In the genomic region with DNA sequence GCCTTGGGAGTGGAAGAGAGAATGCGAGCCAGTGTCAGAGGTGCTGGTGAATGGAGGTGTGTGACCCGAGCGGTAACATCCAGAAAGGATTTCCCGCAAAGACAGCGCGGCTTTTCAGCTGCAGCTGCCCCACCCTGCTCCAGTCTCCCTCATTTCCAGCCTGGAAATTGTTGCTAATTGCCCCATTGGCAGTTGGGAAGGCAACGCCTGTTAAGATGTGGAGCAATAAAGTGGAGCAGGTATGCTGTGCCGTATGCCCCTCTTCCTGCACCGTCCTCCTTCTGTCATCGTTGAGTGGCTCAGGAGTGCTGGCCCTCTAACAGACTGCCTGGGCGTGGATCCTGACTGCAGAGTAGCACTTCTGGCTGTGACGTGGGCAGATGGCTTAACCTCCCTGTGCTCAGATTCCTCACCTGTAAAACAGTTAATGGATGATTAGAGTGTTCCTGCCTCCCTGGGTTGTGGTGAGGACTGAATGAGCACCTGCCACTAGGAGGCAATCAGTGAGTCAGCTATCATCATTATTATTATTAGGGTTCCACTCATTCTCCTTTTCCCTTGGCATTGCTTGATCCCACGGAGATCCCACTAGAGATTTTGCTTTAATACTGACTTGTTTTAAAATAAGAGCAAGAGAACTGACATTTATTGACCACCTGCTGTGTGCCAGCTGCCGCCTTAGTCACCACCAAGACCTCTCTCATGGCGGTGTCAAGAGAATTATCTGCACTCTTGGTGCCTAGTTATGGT, we compare ENCODE assay signal across 15 cellular contexts. TPM values are rescaled to one million over a fixed set of nuclear protein-coding genes. Genes with fewer than 3 reads are reported as not detected.
DNase-seq lines count a peak whose midpoint lies in the region; ATAC-seq, FAIRE-seq and TF ChIP-seq lines count a peak whose summit lies in the region.
"Had no signal": no experiment of that assay in that cellular context is flagged by ENCODE, and none has a peak within 500 bp of the region (broad histone marks: within the 10 kb centered on the region; RNA-seq: fewer than 3 reads in every experiment).

No MANE protein-coding gene starts in this region.

- H3K27me3 ChIP-seq in right cardiac atrium (ENCODE audit: control insufficient read depth, insufficient read depth) (no peaks in the 10 kb centered on the region), smooth muscle cell (ENCODE audit: low read depth) (no peaks in the 10 kb centered on the region)

- no peak overlapping the region for H3K9ac ChIP-seq in smooth muscle cell (ENCODE audit: low read depth)

- no peak for TF ChIP-seq POLR2A in NB4 (IDR thresholded peaks at IDR 0.05; ENCODE audit: extremely low read depth, insufficient read length)
- no peak for TF ChIP-seq POLR2A in GM12892 (IDR thresholded peaks at IDR 0.05; ENCODE audit: low read depth, low read length)

- WGBS in right cardiac atrium, result 86% methylated on average over 15 of the region's 15 CpGs
- WGBS in smooth muscle cell (ENCODE audit: low lambda C conversion rate), result 88% methylated on average over 15 of the region's 15 CpGs

- peak; percentile 3 for TF ChIP-seq CTCF in NB4 (IDR thresholded peaks at IDR 0.05; ENCODE audit: low read depth, low read length)
- TF ChIP-seq CTCF in smooth muscle cell (IDR thresholded peaks at IDR 0.05; ENCODE audit: borderline replicate concordance, insufficient read depth, poor library complexity, severe bottlenecking), result no peak

- intact Hi-C loops in right cardiac atrium (cut with DNase I), result no loop called here

- DNase-seq in NB4 (ENCODE audit: low read depth) (no peak), NCI-H774 (lab: John Stamatoyannopoulos, UW) (peak; percentile 2), right cardiac atrium (peak in 1 of 3 donors; percentile 47), smooth muscle cell (lab: John Stamatoyannopoulos, UW; ENCODE audit: unreplicated experiment) (no peak), epidermal melanocyte (ENCODE audit: insufficient read length, low spot score) (no peak), foreskin melanocyte (no peak), GM12892 (ENCODE audit: insufficient read length) (no peak)
- DNase-seq: activated CD4-positive, alpha-beta T cell treated with anti-CD3 and anti-CD28 coated beads, Interleukin-2, amount 50 U/mL, for 4 hours; activated naive CD8-positive, alpha-beta T cell treated with anti-CD3 and anti-CD28 coated beads for 36 hours; effector memory CD4-positive, alpha-beta T cell; natural killer cell; NCI-H1048; stimulated activated naive CD4-positive, alpha-beta T cell treated with Interleukin-2 at 50 U/mL for 16 hours had no signal

- H4K20me1 ChIP-seq in smooth muscle cell (ENCODE audit: low read depth), result peaks cover 84% of the 10 kb centered on the region

- H3K4me1 ChIP-seq in right cardiac atrium (ENCODE audit: control insufficient read depth, insufficient read depth, low read length), result peaks cover 16% of the 10 kb centered on the region
- no peaks in the 10 kb centered on the region for H3K4me1 ChIP-seq in smooth muscle cell (ENCODE audit: low read depth)

- no peaks in the 10 kb centered on the region for H3K9me3 ChIP-seq in right cardiac atrium (ENCODE audit: control insufficient read depth, low read length)
- H3K9me3 ChIP-seq in smooth muscle cell (replicated peaks; ENCODE audit: low read depth), result no peaks in the 10 kb centered on the region

- peaks cover 72% of the 10 kb centered on the region for H3K79me2 ChIP-seq in smooth muscle cell (ENCODE audit: low read depth)

- no peaks in the 10 kb centered on the region for H3F3A ChIP-seq in smooth muscle cell (ENCODE audit: low read depth)

- H3K4me3 ChIP-seq in NB4 (ENCODE audit: low read depth, low read length) (no peak overlapping the region), right cardiac atrium (ENCODE audit: low read length) (no peak overlapping the region), smooth muscle cell (no peak overlapping the region)
- H3K4me3 ChIP-seq: SK-N-MC had no signal

- no peak for FAIRE-seq in GM12892 (lab: Jason Lieb, UNC)
- FAIRE-seq: H1 had no signal

- H3K4me2 ChIP-seq in smooth muscle cell, result peak overlapping the region; percentile 36

- H3K27ac ChIP-seq in right cardiac atrium (ENCODE audit: low read length), result no peak overlapping the region
- peak overlapping the region; percentile 70 for H3K27ac ChIP-seq in smooth muscle cell (ENCODE audit: low read depth)
- H3K27ac ChIP-seq: SK-N-MC had no signal

- H2AFZ ChIP-seq in smooth muscle cell (ENCODE audit: low read depth), result no peak overlapping the region

- peak; percentile 16 to 57 for ATAC-seq in right cardiac atrium
- ATAC-seq: natural killer cell had no signal

- H3K36me3 ChIP-seq in smooth muscle cell (ENCODE audit: low read depth), result no peaks in the 10 kb centered on the region

RNA-seq across cellular contexts. Expression of a gene that starts 11.7 kb away (rescaled TPM):
- total RNA-seq in right cardiac atrium (10 to 100 TPM; 37.3 to 44.1 (median 38.5) TPM), smooth muscle cell (29.6 and 34.6 TPM in 2 replicates)
- polyA plus RNA-seq in right cardiac atrium (10.8 TPM), smooth muscle cell (6.5 and 9.4 TPM in 2 replicates)
- 17.0 TPM for polyA plus RNA-seq in GM12892 (2012; ENCODE audit: missing spikeins)
